In genomic region chr20:33842346-33842745, GRCh38 we compare ENCODE assay signal across 1 cellular context.
TF ChIP-seq lines count a peak whose summit lies in the region.

No MANE protein-coding gene starts in this region.

TF ChIP-seq in H1, 55 proteins besides CTCF, POLR2A, EP300 and RAD21:
- TF ChIP-seq PHF8 (conservative IDR thresholded peaks at IDR 0.05; ENCODE audit: low read depth, low read length) = no peak
- no peak for TF ChIP-seq SAP30 (IDR thresholded peaks at IDR 0.05; ENCODE audit: insufficient read depth, insufficient replicate concordance, low read length)
- no peak for TF ChIP-seq POU5F1 (IDR thresholded peaks at IDR 0.05; ENCODE audit: low read depth, low read length)
- TF ChIP-seq CHD2 (IDR thresholded peaks at IDR 0.05; ENCODE audit: low read length) = no peak
- TF ChIP-seq ZNF274 (IDR thresholded peaks at IDR 0.05; ENCODE audit: borderline replicate concordance, extremely low read depth, low read length) = no peak
- no peak for TF ChIP-seq BCL11A (IDR thresholded peaks at IDR 0.05; ENCODE audit: low read depth in 2 of 2, low read length in 2 of 2)
- no peak for TF ChIP-seq SIX5 (IDR thresholded peaks at IDR 0.05; ENCODE audit: low read depth, low read length)
- no peak for TF ChIP-seq POLR2AphosphoS5 (IDR thresholded peaks at IDR 0.05; ENCODE audit: low read depth, low read length)
- no peak for TF ChIP-seq TEAD4 (IDR thresholded peaks at IDR 0.05; ENCODE audit: low read depth, low read length)
- no peak for TF ChIP-seq CHD7 (IDR thresholded peaks at IDR 0.05; ENCODE audit: insufficient replicate concordance, low read length)
- no peak for TF ChIP-seq CBX8 (IDR thresholded peaks at IDR 0.05; ENCODE audit: borderline replicate concordance, low read depth, low read length)
- TF ChIP-seq, protein P1, sequence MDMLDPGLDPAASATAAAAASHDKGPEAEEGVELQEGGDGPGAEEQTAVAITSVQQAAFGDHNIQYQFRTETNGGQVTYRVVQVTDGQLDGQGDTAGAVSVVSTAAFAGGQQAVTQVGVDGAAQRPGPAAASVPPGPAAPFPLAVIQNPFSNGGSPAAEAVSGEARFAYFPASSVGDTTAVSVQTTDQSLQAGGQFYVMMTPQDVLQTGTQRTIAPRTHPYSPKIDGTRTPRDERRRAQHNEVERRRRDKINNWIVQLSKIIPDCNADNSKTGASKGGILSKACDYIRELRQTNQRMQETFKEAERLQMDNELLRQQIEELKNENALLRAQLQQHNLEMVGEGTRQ (IDR thresholded peaks at IDR 0.05; ENCODE audit: low read length) = no peak
- no peak for TF ChIP-seq SRF (IDR thresholded peaks at IDR 0.05; ENCODE audit: low read depth, low read length)
- TF ChIP-seq BACH1 (IDR thresholded peaks at IDR 0.05; ENCODE audit: low read length) = no peak
- no peak for TF ChIP-seq KDM5A (IDR thresholded peaks at IDR 0.05; ENCODE audit: low read length)
- no peak for TF ChIP-seq ATF2 (IDR thresholded peaks at IDR 0.05; ENCODE audit: low read length)
- TF ChIP-seq HDAC6 (IDR thresholded peaks at IDR 0.05; ENCODE audit: low read depth, low read length) = no peak
TF ChIP-seq in H1: peak in this region for 0.
